ENCODE assay signal across 18 cellular contexts in genomic region chr12:50425859-50426258, GRCh38. TPM values are rescaled to one million over a fixed set of nuclear protein-coding genes. Genes with fewer than 3 reads are reported as not detected.
A peak's percentile ranks its signal among the peaks of the same experiment; 100 is the strongest.
DNase-seq lines count a peak whose midpoint lies in the region; ATAC-seq and TF ChIP-seq lines count a peak whose summit lies in the region.
"Had no signal": no experiment of that assay in that cellular context is flagged by ENCODE, and none has a peak within 500 bp of the region (broad histone marks: within the 10 kb centered on the region; RNA-seq: fewer than 3 reads in every experiment).

No MANE protein-coding gene starts in this region.

- no peak overlapping the region for H2BK5ac ChIP-seq in IMR-90 (ENCODE audit: low read depth, low read length, poor library complexity, severe bottlenecking)

- CTCF ChIA-PET in IMR-90 (lab: Yijun Ruan, JAX): no interaction called here

- no peaks in the 10 kb centered on the region for H3K9me3 ChIP-seq in IMR-90 (ENCODE audit: control insufficient read depth, insufficient read depth, low read length)
- no peaks in the 10 kb centered on the region for H3K9me3 ChIP-seq in neural progenitor cell (ENCODE audit: low read depth)
- H3K9me3 ChIP-seq in suprapubic skin: no peaks in the 10 kb centered on the region
- H3K9me3 ChIP-seq: left lung, SJSA1 had no signal

- H3K18ac ChIP-seq in IMR-90 (ENCODE audit: low read depth, low read length): no peak overlapping the region

- H2BK120ac ChIP-seq in IMR-90 (ENCODE audit: low read depth, low read length): no peak overlapping the region

- no peaks in the 10 kb centered on the region for H3F3A ChIP-seq in neural progenitor cell (ENCODE audit: low read depth)

- H3K9me3 Mint-ChIP-seq in effector memory CD8-positive, alpha-beta T cell: no peaks in the 10 kb centered on the region
- no peaks in the 10 kb centered on the region for H3K9me3 Mint-ChIP-seq in neural progenitor cell
- H3K9me3 Mint-ChIP-seq: activated CD4-positive, alpha-beta T cell treated with anti-CD3 and anti-CD28 coated beads, Interleukin-2, amount 10 ng/mL, durations not matched to agents 7 days and 5 days; activated naive CD4-positive, alpha-beta T cell treated with anti-CD3 and anti-CD28 coated beads, Interleukin-2, amount 50 U/mL, for 24 hours had no signal

- peaks cover 22% of the 10 kb centered on the region for H4K20me1 ChIP-seq in IMR-90 (ENCODE audit: insufficient read depth, low read length)
- peaks cover 49% of the 10 kb centered on the region for H4K20me1 ChIP-seq in neural progenitor cell (ENCODE audit: low read depth)

- H3K9ac ChIP-seq in IMR-90 (ENCODE audit: low read depth, low read length) (no peak overlapping the region), neural progenitor cell (no peak overlapping the region)
- H3K9ac ChIP-seq: parathyroid adenoma had no signal

- H3K4me1 ChIP-seq in IMR-90 (ENCODE audit: control insufficient read depth, insufficient read depth, low read length) (peaks cover 4% of the 10 kb centered on the region; the same call in 1 of the 2 replicates), neural progenitor cell (peaks cover 11% of the 10 kb centered on the region), suprapubic skin (peaks cover 7% of the 10 kb centered on the region)
- H3K4me1 ChIP-seq: SJSA1 had no signal

- no peak overlapping the region for H3K4ac ChIP-seq in IMR-90 (ENCODE audit: low read depth, low read length)

- peaks cover 35% of the 10 kb centered on the region for H3K36me3 Mint-ChIP-seq in effector memory CD8-positive, alpha-beta T cell (ENCODE audit: insufficient read depth)
- H3K36me3 Mint-ChIP-seq in neural progenitor cell: peaks cover 7% of the 10 kb centered on the region

- in situ Hi-C loops in IMR-90 (cut with MboI; ENCODE audit: low sequenced_read_pairs): no loop called here

- H3K27ac Mint-ChIP-seq in effector memory CD8-positive, alpha-beta T cell: peak overlapping the region; percentile 17 to 31
- peak overlapping the region; percentile 50 for H3K27ac Mint-ChIP-seq in neural progenitor cell
- H3K27ac Mint-ChIP-seq: activated CD4-positive, alpha-beta T cell treated with anti-CD3 and anti-CD28 coated beads, Interleukin-2, amount 10 ng/mL, durations not matched to agents 7 days and 5 days; activated naive CD4-positive, alpha-beta T cell treated with anti-CD3 and anti-CD28 coated beads, Interleukin-2, amount 50 U/mL, for 24 hours had no signal

- no peak for TF ChIP-seq POLR2A in IMR-90 (IDR thresholded peaks at IDR 0.05; ENCODE audit: low read depth, low read length)
- TF ChIP-seq POLR2A in suprapubic skin (IDR thresholded peaks at IDR 0.05): no peak

- no TSS peak for BruUV-seq in IMR-90 (replicated peaks; lab: Mats Ljungman, UMichigan)

- TF ChIP-seq CTCF in IMR-90 (conservative IDR thresholded peaks at IDR 0.05; ENCODE audit: low read depth, low read length): no peak
- no peak for TF ChIP-seq CTCF in neural progenitor cell (IDR thresholded peaks at IDR 0.05)
- no peak for TF ChIP-seq CTCF in suprapubic skin (IDR thresholded peaks at IDR 0.05)

- H2BK15ac ChIP-seq in IMR-90 (ENCODE audit: low read depth, low read length): no peak overlapping the region

- H3K56ac ChIP-seq in IMR-90 (ENCODE audit: extremely low read depth, insufficient read depth, low read length): no peak overlapping the region

- peak overlapping the region in 1 of 2 experiments; percentile 35; a peak in 1 of 4 replicates for H4K8ac ChIP-seq in IMR-90 (ENCODE audit: low read depth in 2 of 2, low read length in 2 of 2)

- H3K27me3 ChIP-seq in IMR-90 (ENCODE audit: control insufficient read depth, insufficient read depth, low read length) (no peaks in the 10 kb centered on the region), neural progenitor cell (no peaks in the 10 kb centered on the region), suprapubic skin (no peaks in the 10 kb centered on the region)
- H3K27me3 ChIP-seq: left lung, SJSA1 had no signal

- DNase-seq in NCI-H748 (lab: John Stamatoyannopoulos, UW; ENCODE audit: unreplicated experiment): peak; percentile 7
- no peak for DNase-seq in NCI-H748 treated with DMSO at 0.1 percent for 48 hours (lab: John Stamatoyannopoulos, UW)
- DNase-seq in IMR-90: no peak
- DNase-seq in effector memory CD8-positive, alpha-beta T cell: no peak
- peak; percentile 7 for DNase-seq in neural progenitor cell (ENCODE audit: low spot score)
- DNase-seq in NCI-H345 (lab: John Stamatoyannopoulos, UW): no peak
- DNase-seq in EL: no peak
- DNase-seq in suprapubic skin (ENCODE audit: low spot score in 2 of 2): no peak
- DNase-seq: activated CD4-positive, alpha-beta T cell treated with anti-CD3 and anti-CD28 coated beads, Interleukin-2, amount 10 ng/mL, durations not matched to agents 7 days and 5 days; foreskin fibroblast; left lung; MM.1S; NCI-H524 treated with DMSO at 0.1 percent for 48 hours; stimulated activated CD4-positive, alpha-beta T cell treated with anti-CD3 and anti-CD28 coated beads, Interleukin-4, amount 100 ng/mL, for 4 hours had no signal

- H2BK20ac ChIP-seq in IMR-90 (ENCODE audit: low read depth, low read length): no peak overlapping the region

- no peak; the same call in 1 of the 2 replicates for ATAC-seq in IMR-90 (ENCODE audit: low read depth)
- ATAC-seq in effector memory CD8-positive, alpha-beta T cell (replicated peaks): no peak
- ATAC-seq: left lung had no signal

- H3K36me3 ChIP-seq in IMR-90 (ENCODE audit: control insufficient read depth, insufficient read depth, low read length) (peaks cover 10% of the 10 kb centered on the region), neural progenitor cell (peaks cover 12% of the 10 kb centered on the region), suprapubic skin (peaks cover 28% of the 10 kb centered on the region)

- TF ChIP-seq EP300 in suprapubic skin (IDR thresholded peaks at IDR 0.05): no peak

- no peak overlapping the region; the same call in 1 of the 2 replicates for H4K91ac ChIP-seq in IMR-90 (ENCODE audit: insufficient read depth, low read depth, low read length)

- no peak overlapping the region for H2AFZ ChIP-seq in IMR-90 (replicated peaks; ENCODE audit: low read length, poor library complexity)
- H2AFZ ChIP-seq in neural progenitor cell (replicated peaks): no peak overlapping the region
- H2AFZ ChIP-seq: parathyroid adenoma had no signal

- H3K79me1 ChIP-seq in IMR-90 (ENCODE audit: low read depth in 1 of 2, low read length in 2 of 2): peaks cover 14 to 49% of the 10 kb centered on the region in 2 experiments

- H3K14ac ChIP-seq in IMR-90 (replicated peaks; ENCODE audit: low read depth, low read length): no peak overlapping the region; the same call in 1 of the 2 replicates

- peaks cover 63% of the 10 kb centered on the region for H3K79me2 ChIP-seq in neural progenitor cell (ENCODE audit: low read depth)

- H3K27me3 Mint-ChIP-seq in effector memory CD8-positive, alpha-beta T cell: no peaks in the 10 kb centered on the region
- H3K27me3 Mint-ChIP-seq in neural progenitor cell (ENCODE audit: insufficient read depth, low read depth): no peaks in the 10 kb centered on the region
- H3K27me3 Mint-ChIP-seq: activated CD4-positive, alpha-beta T cell treated with anti-CD3 and anti-CD28 coated beads, Interleukin-2, amount 10 ng/mL, durations not matched to agents 7 days and 5 days; activated naive CD4-positive, alpha-beta T cell treated with anti-CD3 and anti-CD28 coated beads, Interleukin-2, amount 50 U/mL, for 24 hours had no signal

- intact Hi-C loops in IMR-90 (cut with micrococcal nuclease): no loop called here

- 0 out of 2 replicates have a peak overlapping the region, but pooled peaks have one; percentile 21 for H2AK5ac ChIP-seq in IMR-90 (ENCODE audit: low read depth, low read length)

- H3K4me2 ChIP-seq in IMR-90 (ENCODE audit: low read depth, low read length) (no peak overlapping the region), neural progenitor cell (peak overlapping the region; percentile 25)

- H4K5ac ChIP-seq in IMR-90 (ENCODE audit: low read depth, low read length): no peak overlapping the region

- POLR2A ChIA-PET in IMR-90 (lab: Charles Lee; ENCODE audit: unreplicated experiment): no interaction called here

- dilution Hi-C loops in IMR-90 (cut with HindIII; ENCODE audit: low sequenced_read_pairs, unreplicated experiment): no loop called here

- no peak overlapping the region for H3K4me3 Mint-ChIP-seq in effector memory CD8-positive, alpha-beta T cell
- H3K4me3 Mint-ChIP-seq in neural progenitor cell: no peak overlapping the region
- H3K4me3 Mint-ChIP-seq: activated CD4-positive, alpha-beta T cell treated with anti-CD3 and anti-CD28 coated beads, Interleukin-2, amount 10 ng/mL, durations not matched to agents 7 days and 5 days; activated naive CD4-positive, alpha-beta T cell treated with anti-CD3 and anti-CD28 coated beads, Interleukin-2, amount 50 U/mL, for 24 hours had no signal

- peak overlapping the region; percentile 34; the same call in 1 of the 2 replicates for H3K23ac ChIP-seq in IMR-90 (ENCODE audit: low read depth, low read length)

- no peak overlapping the region for H3K4me3 ChIP-seq in IMR-90 (ENCODE audit: insufficient read depth, low read depth, low read length)
- H3K4me3 ChIP-seq in neural progenitor cell: no peak overlapping the region
- H3K4me3 ChIP-seq in suprapubic skin: no peak overlapping the region
- H3K4me3 ChIP-seq: left lung, SJSA1 had no signal

- no peak overlapping the region for H3K27ac ChIP-seq in IMR-90 (ENCODE audit: insufficient read depth, low read length)
- peak overlapping the region; percentile 75 for H3K27ac ChIP-seq in neural progenitor cell
- no peak overlapping the region for H3K27ac ChIP-seq in suprapubic skin
- H3K27ac ChIP-seq: parathyroid adenoma, SJSA1 had no signal

- TF ChIP-seq RAD21 in IMR-90 (IDR thresholded peaks at IDR 0.05; ENCODE audit: low read length): no peak

- peaks cover 11% of the 10 kb centered on the region for H3K9me1 ChIP-seq in IMR-90 (ENCODE audit: insufficient read depth, low read length)

- H3K4me1 Mint-ChIP-seq in effector memory CD8-positive, alpha-beta T cell (ENCODE audit: low read depth in 2 of 2): peaks cover 5 to 16% of the 10 kb centered on the region in 2 donors
- H3K4me1 Mint-ChIP-seq in neural progenitor cell: peaks cover 13% of the 10 kb centered on the region

- WGBS in IMR-90 (ENCODE audit: extremely low coverage in 2 of 2, insufficient read length in 1 of 2), 2 experiments: 60% methylated on average over 1 of the region's 4 CpGs; no CpG with 5 or more reads in 1 of the 2 experiments
- whole genome bisulfite sequencing in suprapubic skin: 52% methylated on average over 4 of the region's 4 CpGs

- no peak overlapping the region for H2AK9ac ChIP-seq in IMR-90 (replicated peaks; ENCODE audit: low read depth, low read length, poor library complexity)

RNA-seq across cellular contexts. Expression of gene LARP4, which starts 25.2 kb away (rescaled TPM):
- total RNA-seq in IMR-90 (2012; rRNA removed) (41.7 and 42.5 TPM in 2 replicates), neural progenitor cell (ENCODE audit: low replicate concordance) (36.4 and 88.4 TPM in 2 replicates), suprapubic skin (10 to 100 TPM; 23.5 to 43.0 (median 26.9) TPM)
- 8.9 and 11.3 TPM in 2 replicates for polyA plus RNA-seq in IMR-90 (2012; rRNA removed)
- 2.5 and 3.1 TPM in 2 replicates for polyA plus RNA-seq in IMR-90 (2012; cell fraction: cytosol; rRNA removed)
- 1.9 and 13.0 TPM in 2 replicates for polyA plus RNA-seq in IMR-90 (2012; cell fraction: nucleus; rRNA removed; ENCODE audit: low replicate concordance)

RNA-seq across cellular contexts. Expression of gene FAM186A, which starts 29.4 kb away (rescaled TPM):
- total RNA-seq in IMR-90 (2012; rRNA removed) (not detected in 2 replicates), neural progenitor cell (ENCODE audit: low replicate concordance) (not detected in 2 replicates), suprapubic skin (not detected)
- not detected in 2 replicates for polyA plus RNA-seq in IMR-90 (2012; rRNA removed)
- not detected in 2 replicates for polyA plus RNA-seq in IMR-90 (2012; cell fraction: cytosol; rRNA removed)
- polyA plus RNA-seq in IMR-90 (2012; cell fraction: nucleus; rRNA removed; ENCODE audit: low replicate concordance): not detected in 2 replicates
- total RNA-seq: activated CD4-positive, alpha-beta T cell treated with anti-CD3 and anti-CD28 coated beads, Interleukin-2, amount 10 ng/mL, durations not matched to agents 7 days and 5 days; dermis microvascular lymphatic vessel endothelial cell; left lung had no signal

Comparison
In these comparisons a context has a peak if more than half of its experiments do, and no peak if none do; other contexts are left out.
1. DNase-seq: peak in NCI-H748 (single experiment) and neural progenitor cell (single experiment); none in NCI-H748 treated with DMSO at 0.1 percent for 48 hours (single experiment), IMR-90 (single experiment), effector memory CD8-positive, alpha-beta T cell (0 of 3), NCI-H345 (single experiment), EL (single experiment) and suprapubic skin (0 of 2).